Comparison of ENCODE assay signal across 24 cellular contexts in the genomic region with DNA sequence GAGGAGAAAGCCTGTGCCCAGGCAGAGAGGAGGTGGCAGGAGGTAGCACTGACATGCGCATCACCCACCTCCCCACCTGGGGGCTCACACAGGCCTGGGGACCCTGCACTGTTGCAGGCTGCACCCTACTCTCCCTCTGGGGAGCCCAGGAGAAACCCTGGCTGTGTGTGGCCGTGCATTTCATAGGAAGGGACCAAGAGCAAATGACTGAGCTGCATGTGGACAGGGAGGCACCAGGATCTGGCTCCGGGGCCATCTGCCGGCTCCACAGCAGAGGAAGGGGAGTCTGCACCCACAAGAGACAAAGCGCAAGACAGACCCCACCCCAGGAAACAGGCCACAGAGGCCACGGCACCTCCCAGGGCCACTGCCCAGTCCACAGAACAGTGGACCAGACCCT.
"Had no signal": no experiment of that assay in that cellular context is flagged by ENCODE, and none has a peak within 500 bp of the region (broad histone marks: within the 10 kb centered on the region; RNA-seq: fewer than 3 reads in every experiment).

No MANE protein-coding gene starts in this region.

- H3K36me3 ChIP-seq: Peyer's patch had no signal

- H3K27ac ChIP-seq: Peyer's patch, RWPE1 had no signal

- ATAC-seq: T-helper 17 cell had no signal

- H3K4me3 ChIP-seq: Peyer's patch had no signal

- H3K9me3 Mint-ChIP-seq: activated B cell treated with CpG ODN at 0.5 μM for 24 hours; activated CD4-positive, alpha-beta memory T cell treated with anti-CD3 and anti-CD28 coated beads for 36 hours; activated CD4-positive, alpha-beta T cell treated with anti-CD3 and anti-CD28 coated beads, Interleukin-2, amount 10 ng/mL, durations not matched to agents 24 days and 14 days; activated naive CD4-positive, alpha-beta T cell treated with anti-CD3 and anti-CD28 coated beads, Interleukin-2, amount 10 ng/mL, durations not matched to agents 7 days and 5 days; activated naive CD8-positive, alpha-beta T cell treated with anti-CD3 and anti-CD28 coated beads for 36 hours; activated T-helper 2 cell treated with anti-CD3 and anti-CD28 coated beads, Interferon-gamma antibody, Interleukin-2, Interleukin-4, amounts not matched to agents 10 μg/mL and 5 μg/mL and 100 μg/mL, durations not matched to agents 14 hours and 24 hours and 36 hours had no signal

- DNase-seq: activated B cell treated with CpG ODN at 0.5 μM for 24 hours; activated CD4-positive, alpha-beta memory T cell treated with anti-CD3 and anti-CD28 coated beads for 36 hours; activated CD4-positive, alpha-beta T cell treated with anti-CD3 and anti-CD28 coated beads for 1 hour; activated CD4-positive, alpha-beta T cell treated with anti-CD3 and anti-CD28 coated beads, Interleukin-2, amount 10 ng/mL, durations not matched to agents 24 days and 14 days; activated gamma-delta T cell treated with Interleukin-2 at 50 U/mL for 16 hours; activated naive CD4-positive, alpha-beta T cell treated with anti-CD3 and anti-CD28 coated beads, Interleukin-2, amount 10 ng/mL, durations not matched to agents 7 days and 5 days; activated naive CD8-positive, alpha-beta T cell treated with anti-CD3 and anti-CD28 coated beads for 36 hours; activated T-cell treated with anti-CD3 and anti-CD28 coated beads for 4 hours; activated T-cell treated with anti-CD3 and anti-CD28 coated beads, Interleukin-2, amount 50 U/mL, for 48 hours; Kasumi-1; KBM-7; NCI-H1105 treated with DMSO at 0.1 percent for 48 hours; NCI-H1436 treated with DMSO at 0.1 percent for 48 hours; NCI-H187; NCI-H2081; NCI-H510A treated with DMSO at 0.1 percent for 48 hours; NCI-H69; NK-92 treated with Interleukin-12 subunit alpha and Interleukin-12 subunit beta, amount 100 ng/mL, for 24 hours; Peyer's patch; SHP77; T-helper 17 cell; T1000 had no signal

- H3K27ac Mint-ChIP-seq: activated B cell treated with CpG ODN at 0.5 μM for 24 hours; activated CD4-positive, alpha-beta memory T cell treated with anti-CD3 and anti-CD28 coated beads for 36 hours; activated CD4-positive, alpha-beta T cell treated with anti-CD3 and anti-CD28 coated beads, Interleukin-2, amount 10 ng/mL, durations not matched to agents 24 days and 14 days; activated naive CD4-positive, alpha-beta T cell treated with anti-CD3 and anti-CD28 coated beads, Interleukin-2, amount 10 ng/mL, durations not matched to agents 7 days and 5 days; activated naive CD8-positive, alpha-beta T cell treated with anti-CD3 and anti-CD28 coated beads for 36 hours; activated T-helper 2 cell treated with anti-CD3 and anti-CD28 coated beads, Interferon-gamma antibody, Interleukin-2, Interleukin-4, amounts not matched to agents 10 μg/mL and 5 μg/mL and 100 μg/mL, durations not matched to agents 14 hours and 24 hours and 36 hours had no signal

- H3K4me1 ChIP-seq: Peyer's patch had no signal

- H3K4me3 Mint-ChIP-seq: activated B cell treated with CpG ODN at 0.5 μM for 24 hours; activated CD4-positive, alpha-beta memory T cell treated with anti-CD3 and anti-CD28 coated beads for 36 hours; activated CD4-positive, alpha-beta T cell treated with anti-CD3 and anti-CD28 coated beads, Interleukin-2, amount 10 ng/mL, durations not matched to agents 24 days and 14 days; activated naive CD4-positive, alpha-beta T cell treated with anti-CD3 and anti-CD28 coated beads, Interleukin-2, amount 10 ng/mL, durations not matched to agents 7 days and 5 days; activated naive CD8-positive, alpha-beta T cell treated with anti-CD3 and anti-CD28 coated beads for 36 hours; T-helper 17 cell had no signal

- H3K27me3 Mint-ChIP-seq: activated B cell treated with CpG ODN at 0.5 μM for 24 hours; activated CD4-positive, alpha-beta memory T cell treated with anti-CD3 and anti-CD28 coated beads for 36 hours; activated naive CD4-positive, alpha-beta T cell treated with anti-CD3 and anti-CD28 coated beads, Interleukin-2, amount 10 ng/mL, durations not matched to agents 7 days and 5 days; activated naive CD8-positive, alpha-beta T cell treated with anti-CD3 and anti-CD28 coated beads for 36 hours; T-helper 17 cell had no signal

- H3K9me3 ChIP-seq: Peyer's patch had no signal

- H3K27me3 ChIP-seq: Peyer's patch had no signal

- H3K36me3 Mint-ChIP-seq: activated CD4-positive, alpha-beta memory T cell treated with anti-CD3 and anti-CD28 coated beads for 36 hours; activated naive CD4-positive, alpha-beta T cell treated with anti-CD3 and anti-CD28 coated beads, Interleukin-2, amount 10 ng/mL, durations not matched to agents 7 days and 5 days; activated naive CD8-positive, alpha-beta T cell treated with anti-CD3 and anti-CD28 coated beads for 36 hours had no signal

- H3K4me1 Mint-ChIP-seq: activated B cell treated with CpG ODN at 0.5 μM for 24 hours had no signal
